1 cellular context compared by ENCODE assay signal in the genomic region with DNA sequence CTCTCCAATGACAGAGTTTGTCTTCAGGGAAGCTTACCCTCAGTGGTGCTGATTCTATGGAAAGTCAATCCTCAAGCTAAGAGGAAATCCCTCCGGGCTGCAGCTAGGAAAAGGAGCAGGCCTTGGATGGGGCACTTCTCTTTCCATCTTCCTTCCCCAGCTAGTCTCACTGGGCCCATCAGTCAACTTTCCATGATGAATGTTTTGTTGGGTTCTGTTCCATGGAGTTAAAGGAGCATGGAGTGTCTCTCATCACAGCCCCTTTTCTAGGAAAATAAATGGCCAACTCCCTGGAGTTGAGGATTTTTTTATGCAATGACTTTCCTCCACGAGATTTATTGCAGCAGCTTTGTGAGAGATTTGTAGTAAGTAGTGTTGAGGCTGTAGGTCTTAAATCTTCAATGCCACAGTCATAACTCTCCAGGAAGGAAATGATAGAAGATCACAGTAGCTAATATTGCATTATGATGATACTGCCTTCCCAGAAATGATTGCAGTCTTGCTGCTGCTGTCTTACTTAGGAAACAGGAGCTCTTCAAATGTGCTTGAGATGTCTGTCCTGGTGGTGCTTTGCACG.
TF ChIP-seq lines count a peak whose summit lies in the region.

No MANE protein-coding gene starts in this region.

TF ChIP-seq in HepG2, 621 proteins besides CTCF, POLR2A, EP300 and RAD21 (continued from another document):
- TF ChIP-seq, protein P1, sequence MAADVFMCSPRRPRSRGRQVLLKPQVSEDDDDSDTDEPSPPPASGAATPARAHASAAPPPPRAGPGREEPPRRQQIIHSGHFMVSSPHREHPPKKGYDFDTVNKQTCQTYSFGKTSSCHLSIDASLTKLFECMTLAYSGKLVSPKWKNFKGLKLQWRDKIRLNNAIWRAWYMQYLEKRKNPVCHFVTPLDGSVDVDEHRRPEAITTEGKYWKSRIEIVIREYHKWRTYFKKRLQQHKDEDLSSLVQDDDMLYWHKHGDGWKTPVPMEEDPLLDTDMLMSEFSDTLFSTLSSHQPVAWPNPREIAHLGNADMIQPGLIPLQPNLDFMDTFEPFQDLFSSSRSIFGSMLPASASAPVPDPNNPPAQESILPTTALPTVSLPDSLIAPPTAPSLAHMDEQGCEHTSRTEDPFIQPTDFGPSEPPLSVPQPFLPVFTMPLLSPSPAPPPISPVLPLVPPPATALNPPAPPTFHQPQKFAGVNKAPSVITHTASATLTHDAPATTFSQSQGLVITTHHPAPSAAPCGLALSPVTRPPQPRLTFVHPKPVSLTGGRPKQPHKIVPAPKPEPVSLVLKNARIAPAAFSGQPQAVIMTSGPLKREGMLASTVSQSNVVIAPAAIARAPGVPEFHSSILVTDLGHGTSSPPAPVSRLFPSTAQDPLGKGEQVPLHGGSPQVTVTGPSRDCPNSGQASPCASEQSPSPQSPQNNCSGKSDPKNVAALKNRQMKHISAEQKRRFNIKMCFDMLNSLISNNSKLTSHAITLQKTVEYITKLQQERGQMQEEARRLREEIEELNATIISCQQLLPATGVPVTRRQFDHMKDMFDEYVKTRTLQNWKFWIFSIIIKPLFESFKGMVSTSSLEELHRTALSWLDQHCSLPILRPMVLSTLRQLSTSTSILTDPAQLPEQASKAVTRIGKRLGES (CRISPR knock-in tag; IDR thresholded peaks at IDR 0.05; ENCODE audit: borderline replicate concordance), result no peak
- no peak for TF ChIP-seq ZSCAN31 (CRISPR knock-in tag; IDR thresholded peaks at IDR 0.05; ENCODE audit: low read depth)
- no peak for TF ChIP-seq ZNF282 (IDR thresholded peaks at IDR 0.05; ENCODE audit: partially characterized antibody)
- TF ChIP-seq TOPORS (CRISPR knock-in tag; IDR thresholded peaks at IDR 0.05), result no peak
- TF ChIP-seq MTA1 (CRISPR knock-in tag; IDR thresholded peaks at IDR 0.05; ENCODE audit: borderline replicate concordance), result no peak
- TF ChIP-seq, protein P2, sequence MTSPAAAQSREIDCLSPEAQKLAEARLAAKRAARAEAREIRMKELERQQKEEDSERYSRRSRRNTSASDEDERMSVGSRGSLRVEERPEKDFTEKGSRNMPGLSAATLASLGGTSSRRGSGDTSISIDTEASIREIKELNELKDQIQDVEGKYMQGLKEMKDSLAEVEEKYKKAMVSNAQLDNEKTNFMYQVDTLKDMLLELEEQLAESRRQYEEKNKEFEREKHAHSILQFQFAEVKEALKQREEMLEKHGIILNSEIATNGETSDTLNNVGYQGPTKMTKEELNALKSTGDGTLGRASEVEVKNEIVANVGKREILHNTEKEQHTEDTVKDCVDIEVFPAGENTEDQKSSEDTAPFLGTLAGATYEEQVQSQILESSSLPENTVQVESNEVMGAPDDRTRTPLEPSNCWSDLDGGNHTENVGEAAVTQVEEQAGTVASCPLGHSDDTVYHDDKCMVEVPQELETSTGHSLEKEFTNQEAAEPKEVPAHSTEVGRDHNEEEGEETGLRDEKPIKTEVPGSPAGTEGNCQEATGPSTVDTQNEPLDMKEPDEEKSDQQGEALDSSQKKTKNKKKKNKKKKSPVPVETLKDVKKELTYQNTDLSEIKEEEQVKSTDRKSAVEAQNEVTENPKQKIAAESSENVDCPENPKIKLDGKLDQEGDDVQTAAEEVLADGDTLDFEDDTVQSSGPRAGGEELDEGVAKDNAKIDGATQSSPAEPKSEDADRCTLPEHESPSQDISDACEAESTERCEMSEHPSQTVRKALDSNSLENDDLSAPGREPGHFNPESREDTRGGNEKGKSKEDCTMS (CRISPR knock-in tag; conservative IDR thresholded peaks at IDR 0.05), result no peak
- TF ChIP-seq PPARG (CRISPR knock-in tag; conservative IDR thresholded peaks at IDR 0.05), result no peak
- no peak for TF ChIP-seq ZFP1 (CRISPR knock-in tag; IDR thresholded peaks at IDR 0.05)
- no peak for TF ChIP-seq RARG (CRISPR knock-in tag; IDR thresholded peaks at IDR 0.05; ENCODE audit: low read depth)
- TF ChIP-seq KDM3A (CRISPR knock-in tag; IDR thresholded peaks at IDR 0.05; ENCODE audit: low read depth), result no peak
- TF ChIP-seq ISX (CRISPR knock-in tag; conservative IDR thresholded peaks at IDR 0.05), result no peak
